Comparison of ENCODE assay signal across 1 cellular context in genomic region chr12:112096667-112097066, GRCh38.
TF ChIP-seq lines count a peak whose summit lies in the region.

No MANE protein-coding gene starts in this region.

TF ChIP-seq in HEK293, 187 proteins besides CTCF, POLR2A, EP300 and RAD21 (continued from another document and continues in another):
- TF ChIP-seq PRDM10 (tag by site-specific recombination; IDR thresholded peaks at IDR 0.05) (0 out of 2 replicates have a peak, but pooled peaks have one; percentile 30), ZNF561 (tag by site-specific recombination; IDR thresholded peaks at IDR 0.05; ENCODE audit: borderline replicate concordance) (no peak), ZNF26 (tag by site-specific recombination; IDR thresholded peaks at IDR 0.05) (no peak), ZNF398 (tag by site-specific recombination; IDR thresholded peaks at IDR 0.05) (peak; percentile 77), ZNF580 (tag by site-specific recombination; IDR thresholded peaks at IDR 0.05) (no peak), ZNF155 (tag by site-specific recombination; IDR thresholded peaks at IDR 0.05) (no peak), TSHZ1 (tag by site-specific recombination; IDR thresholded peaks at IDR 0.05; ENCODE audit: borderline replicate concordance) (0 out of 2 replicates have a peak, but pooled peaks have one; percentile 24), HIC1 (tag by site-specific recombination; IDR thresholded peaks at IDR 0.05) (no peak), ZNF350 (tag by site-specific recombination; IDR thresholded peaks at IDR 0.05) (no peak), ZNF18 (tag by site-specific recombination; IDR thresholded peaks at IDR 0.05) (no peak), SCRT1 (tag by site-specific recombination; IDR thresholded peaks at IDR 0.05; ENCODE audit: borderline replicate concordance) (no peak), ZNF391 (tag by site-specific recombination; IDR thresholded peaks at IDR 0.05; ENCODE audit: borderline replicate concordance, low read depth) (no peak), PRDM6 (tag by site-specific recombination; IDR thresholded peaks at IDR 0.05) (0 out of 2 replicates have a peak, but pooled peaks have one; percentile 7), MYNN (tag by site-specific recombination; IDR thresholded peaks at IDR 0.05; ENCODE audit: borderline replicate concordance) (no peak), ZNF791 (tag by site-specific recombination; IDR thresholded peaks at IDR 0.05) (no peak), ZNF837 (tag by site-specific recombination; IDR thresholded peaks at IDR 0.05) (no peak), BCL6B (tag by site-specific recombination; IDR thresholded peaks at IDR 0.05) (no peak), INSM2 (tag by site-specific recombination; IDR thresholded peaks at IDR 0.05) (peak; percentile 52; the same call in 1 of the 2 replicates), KLF10 (tag by site-specific recombination; IDR thresholded peaks at IDR 0.05) (no peak), ZNF10 (tag by site-specific recombination; IDR thresholded peaks at IDR 0.05) (no peak), ZNF654 (tag by site-specific recombination; IDR thresholded peaks at IDR 0.05; ENCODE audit: low read depth) (no peak), ZBTB7A (tag by site-specific recombination; IDR thresholded peaks at IDR 0.05; ENCODE audit: low read depth) (no peak), ZNF639 (tag by site-specific recombination; IDR thresholded peaks at IDR 0.05) (peak; percentile 54; the same call in 1 of the 2 replicates), GLIS2 (tag by site-specific recombination; IDR thresholded peaks at IDR 0.05) (no peak), ZNF514 (tag by site-specific recombination; IDR thresholded peaks at IDR 0.05) (no peak), ZNF404 (tag by site-specific recombination; IDR thresholded peaks at IDR 0.05) (no peak), MZF1 (tag by site-specific recombination; IDR thresholded peaks at IDR 0.05; ENCODE audit: borderline replicate concordance) (no peak), ZNF366 (tag by site-specific recombination; conservative IDR thresholded peaks at IDR 0.05) (0 out of 2 replicates have a peak, but pooled peaks have one; percentile 17), KLF8 (tag by site-specific recombination; IDR thresholded peaks at IDR 0.05) (peak; percentile 40; the same call in 1 of the 2 replicates), SP2 (tag by site-specific recombination; IDR thresholded peaks at IDR 0.05) (no peak), ZNF664 (tag by site-specific recombination; IDR thresholded peaks at IDR 0.05) (no peak), SP7 (tag by site-specific recombination; IDR thresholded peaks at IDR 0.05) (no peak; the same call in 1 of the 2 replicates), BCL11B (tag by site-specific recombination; IDR thresholded peaks at IDR 0.05; ENCODE audit: low read depth) (no peak), ZNF701 (tag by site-specific recombination; IDR thresholded peaks at IDR 0.05) (no peak)
